ENCODE assay signal across 24 cellular contexts in the genomic region with DNA sequence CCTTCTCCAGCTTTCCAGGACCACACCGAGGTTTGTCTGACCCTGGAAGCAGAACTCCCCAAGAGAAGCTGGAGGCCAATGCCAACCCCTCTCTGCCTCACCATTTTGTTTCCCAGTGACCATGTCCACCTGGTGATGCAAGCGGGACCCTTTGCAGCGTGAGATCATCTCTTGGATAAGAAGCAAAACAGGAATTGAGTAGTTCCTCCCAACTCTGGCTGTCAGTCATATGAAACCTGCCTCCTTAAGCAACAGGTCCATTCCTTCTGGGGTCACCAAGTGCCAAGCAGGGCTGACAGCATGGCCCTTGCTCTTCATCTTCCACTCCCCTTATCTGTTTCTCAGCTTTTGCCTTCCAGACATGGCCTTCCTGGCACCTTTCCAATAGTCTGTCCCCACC.
"Had no signal": no experiment of that assay in that cellular context is flagged by ENCODE, and none has a peak within 500 bp of the region (broad histone marks: within the 10 kb centered on the region; RNA-seq: fewer than 3 reads in every experiment).

No MANE protein-coding gene starts in this region.

- H3K36me3 ChIP-seq: SJCRH30 had no signal

- DNase-seq: activated B cell treated with CpG ODN at 0.5 μM for 24 hours; activated CD4-positive, alpha-beta T cell treated with anti-CD3 and anti-CD28 coated beads for 1 hour; activated CD4-positive, alpha-beta T cell treated with anti-CD3 and anti-CD28 coated beads, Interleukin-2, amount 10 ng/mL, durations not matched to agents 24 days and 14 days; activated CD4-positive, alpha-beta T cell treated with anti-CD3 and anti-CD28 coated beads, Interleukin-2, amount 50 U/mL, for 48 hours; activated CD8-positive, alpha-beta memory T cell treated with anti-CD3 and anti-CD28 coated beads, Interleukin-2, amount 10 ng/mL, durations not matched to agents 7 days and 5 days; activated gamma-delta T cell; activated naive CD4-positive, alpha-beta T cell treated with anti-CD3 and anti-CD28 coated beads for 36 hours; activated T-cell treated with anti-CD3 and anti-CD28 coated beads, Interleukin-2, amount 50 U/mL, for 4 hours; amygdala; NCI-H1092; NCI-H1417 treated with DMSO at 0.1 percent for 48 hours; NCI-H1694; NCI-H2029; NCI-H2107; NCI-H2171 treated with DMSO at 0.1 percent for 48 hours; NCI-H226; NCI-H510A; NCI-H526 treated with DMSO at 0.1 percent for 48 hours; NK-92 treated with Interleukin-12 subunit alpha and Interleukin-12 subunit beta, amount 100 ng/mL, for 24 hours; SJCRH30; SK-N-SH; T-helper 9 cell had no signal

- H3K4me3 ChIP-seq: SJCRH30 had no signal

- ATAC-seq: activated CD8-positive, alpha-beta memory T cell treated with anti-CD3 and anti-CD28 coated beads, Interleukin-2, amount 10 ng/mL, durations not matched to agents 7 days and 5 days; activated T-cell treated with anti-CD3 and anti-CD28 coated beads, Interleukin-2, amount 50 U/mL, for 4 hours; activated T-helper 17 cell treated with anti-CD3 and anti-CD28 coated beads, Interleukin-2, amount 50 U/mL, for 72 hours had no signal

- H3K27ac ChIP-seq: KMS-11, SJCRH30 had no signal

- H3K9me3 ChIP-seq: SJCRH30, SK-N-SH had no signal

- H3K4me1 ChIP-seq: SJCRH30 had no signal

- H3K27me3 ChIP-seq: SJCRH30 had no signal
